10 cellular contexts compared by ENCODE assay signal in genomic region chr3:48708481-48708889, GRCh38. TPM values are rescaled to one million over a fixed set of nuclear protein-coding genes. Genes with fewer than 3 reads are reported as not detected.
DNase-seq lines count a peak whose midpoint lies in the region; ATAC-seq lines count a peak whose summit lies in the region.
"Had no signal": no experiment of that assay in that cellular context is flagged by ENCODE, and none has a peak within 500 bp of the region (broad histone marks: within the 10 kb centered on the region; RNA-seq: fewer than 3 reads in every experiment).

No MANE protein-coding gene starts in this region.

- no peaks in the 10 kb centered on the region for H3K27me3 ChIP-seq in iPS-15b (ENCODE audit: control insufficient read depth, insufficient read depth, low read length)

- H3K4me3 ChIP-seq in iPS-15b (ENCODE audit: low read depth, low read length): no peak overlapping the region

- intact Hi-C loops in left colon (cut with DNase I, micrococcal nuclease): no loop called here

- no peak for DNase-seq in activated naive CD4-positive, alpha-beta T cell treated with anti-CD3 and anti-CD28 coated beads, Interleukin-2, amount 50 U/mL, for 72 hours (ENCODE audit: low spot score in 2 of 2)
- DNase-seq in activated naive CD4-positive, alpha-beta T cell treated with Interleukin-2 at 50 U/mL for 16 hours: no peak
- DNase-seq in amniotic epithelial cell (ENCODE audit: low read depth): peak; percentile 52
- peak; percentile 74 for DNase-seq in stromal cell of bone marrow (ENCODE audit: low read depth)
- DNase-seq in NCI-H510A (lab: John Stamatoyannopoulos, UW): no peak
- DNase-seq in effector memory CD8-positive, alpha-beta T cell: no peak
- no peak for DNase-seq in left colon
- DNase-seq: aorta, NCI-H524 treated with DMSO at 0.1 percent for 48 hours had no signal

- H3K27me3 Mint-ChIP-seq in effector memory CD8-positive, alpha-beta T cell: no peaks in the 10 kb centered on the region

- peaks cover 36% of the 10 kb centered on the region in 2 donors for H3K4me1 Mint-ChIP-seq in effector memory CD8-positive, alpha-beta T cell (ENCODE audit: low read depth in 2 of 2)

- peak; percentile 37 to 71 for ATAC-seq in activated naive CD4-positive, alpha-beta T cell treated with anti-CD3 and anti-CD28 coated beads, Interleukin-2, amount 50 U/mL, for 72 hours
- no peak for ATAC-seq in effector memory CD8-positive, alpha-beta T cell (replicated peaks)
- no peak for ATAC-seq in left colon

- no peaks in the 10 kb centered on the region for H3K9me3 Mint-ChIP-seq in activated naive CD4-positive, alpha-beta T cell treated with anti-CD3 and anti-CD28 coated beads, Interleukin-2, amount 50 U/mL, for 72 hours
- H3K9me3 Mint-ChIP-seq in effector memory CD8-positive, alpha-beta T cell: no peaks in the 10 kb centered on the region

- peaks cover 5% of the 10 kb centered on the region for H3K4me1 ChIP-seq in iPS-15b (ENCODE audit: control insufficient read depth, insufficient read depth, low read length)

- H3K4me3 Mint-ChIP-seq in effector memory CD8-positive, alpha-beta T cell: peak overlapping the region in 1 of 2 donors; percentile 17

- H3K36me3 ChIP-seq in iPS-15b (ENCODE audit: control insufficient read depth, insufficient read depth, low read length): peaks cover 24% of the 10 kb centered on the region

- peaks cover 0 to 8% of the 10 kb centered on the region in 2 donors for H3K36me3 Mint-ChIP-seq in activated naive CD4-positive, alpha-beta T cell treated with anti-CD3 and anti-CD28 coated beads, Interleukin-2, amount 50 U/mL, for 72 hours
- H3K36me3 Mint-ChIP-seq in effector memory CD8-positive, alpha-beta T cell (ENCODE audit: insufficient read depth): peaks cover 67% of the 10 kb centered on the region

- no peaks in the 10 kb centered on the region for H3K9me3 ChIP-seq in iPS-15b (ENCODE audit: control insufficient read depth, insufficient read depth, low read length)

- peak overlapping the region; percentile 50 to 91 for H3K27ac Mint-ChIP-seq in activated naive CD4-positive, alpha-beta T cell treated with anti-CD3 and anti-CD28 coated beads, Interleukin-2, amount 50 U/mL, for 72 hours
- H3K27ac Mint-ChIP-seq in effector memory CD8-positive, alpha-beta T cell: peak overlapping the region in 1 of 2 donors; percentile 83

- peak overlapping the region; percentile 16 for H3K9ac ChIP-seq in iPS-15b (ENCODE audit: low read depth, low read length)

RNA-seq across cellular contexts. Expression of gene IP6K2, which starts 8.5 kb away (rescaled TPM):
- total RNA-seq in activated naive CD4-positive, alpha-beta T cell treated with anti-CD3 and anti-CD28 coated beads, Interleukin-2, amount 50 U/mL, for 72 hours: 10 to 100 TPM; 53.8 to 73.5 TPM
- 100 to 1,000 TPM; 112 to 128 TPM for total RNA-seq in left colon

RNA-seq across cellular contexts. Expression of gene NCKIPSD, which starts 22.8 kb away (rescaled TPM):
- total RNA-seq in activated naive CD4-positive, alpha-beta T cell treated with anti-CD3 and anti-CD28 coated beads, Interleukin-2, amount 50 U/mL, for 72 hours: 10 to 100 TPM; 45.7 to 77.2 TPM
- total RNA-seq in left colon: 10 to 100 TPM; 19.5 to 24.8 TPM

RNA-seq across cellular contexts. Expression of gene CELSR3, which starts 45.8 kb away (rescaled TPM):
- total RNA-seq in activated naive CD4-positive, alpha-beta T cell treated with anti-CD3 and anti-CD28 coated beads, Interleukin-2, amount 50 U/mL, for 72 hours: 10 to 100 TPM; 12.6 to 13.1 TPM
- 1 to 10 TPM; 1.4 to 2.4 TPM for total RNA-seq in left colon

Comparison
In these comparisons a context has a peak if more than half of its experiments do, and no peak if none do; other contexts are left out.
1. ATAC-seq: peak in activated naive CD4-positive, alpha-beta T cell treated with anti-CD3 and anti-CD28 coated beads, Interleukin-2, amount 50 U/mL, for 72 hours (2 of 2); none in effector memory CD8-positive, alpha-beta T cell (single experiment) and left colon (single experiment).
2. DNase-seq: peak in amniotic epithelial cell (single experiment) and stromal cell of bone marrow (single experiment); none in activated naive CD4-positive, alpha-beta T cell treated with anti-CD3 and anti-CD28 coated beads, Interleukin-2, amount 50 U/mL, for 72 hours (0 of 2), activated naive CD4-positive, alpha-beta T cell treated with Interleukin-2 at 50 U/mL for 16 hours (single experiment), NCI-H510A (single experiment), effector memory CD8-positive, alpha-beta T cell (0 of 3) and left colon (0 of 2).
3. RNA of gene CELSR3, which starts 45.8 kb away (total RNA-seq): 12.6 to 13.1 TPM in activated naive CD4-positive, alpha-beta T cell treated with anti-CD3 and anti-CD28 coated beads, Interleukin-2, amount 50 U/mL, for 72 hours; 1.4 to 2.4 TPM in left colon; every median in the first group is over 4 times any median in the second.